Comparison of ENCODE assay signal across 15 cellular contexts in genomic region chr14:90484291-90484690, GRCh38.
"Had no signal": no experiment of that assay in that cellular context is flagged by ENCODE, and none has a peak within 500 bp of the region (broad histone marks: within the 10 kb centered on the region; RNA-seq: fewer than 3 reads in every experiment).

No MANE protein-coding gene starts in this region.

- H3K4me1 Mint-ChIP-seq: endodermal cell had no signal

- H3K27ac Mint-ChIP-seq: endodermal cell had no signal

- H3K79me2 ChIP-seq: hepatocyte had no signal

- H3K9me3 ChIP-seq: neutrophil, right atrium auricular region, thoracic aorta, upper lobe of left lung, uterus had no signal

- H3K4me3 Mint-ChIP-seq: endodermal cell, naive B cell had no signal

- H3K36me3 ChIP-seq: neutrophil, right atrium auricular region, stomach, thoracic aorta, upper lobe of left lung, uterus had no signal

- H2AFZ ChIP-seq: hepatocyte had no signal

- H3K4me3 ChIP-seq: coronary artery, hepatocyte, right atrium auricular region, stomach, thoracic aorta, upper lobe of left lung, uterus had no signal

- H3K27ac ChIP-seq: coronary artery, foreskin keratinocyte, hepatocyte, neutrophil, right atrium auricular region, stomach, thoracic aorta, upper lobe of left lung, uterus had no signal

- H3K27me3 ChIP-seq: hepatocyte, right atrium auricular region, stomach, upper lobe of left lung, uterus had no signal

- DNase-seq: effector CD4-positive, alpha-beta T cell; endodermal cell; erythroblast; foreskin keratinocyte; mesendoderm; naive B cell; stimulated activated CD4-positive, alpha-beta T cell treated with anti-CD3 and anti-CD28 coated beads, Interleukin-12 subunit alpha, Interleukin-12 subunit beta, amount 100 ng/mL, for 4 hours; stomach; upper lobe of left lung; uterus had no signal

- H3K4me2 ChIP-seq: hepatocyte had no signal

- H3K4me1 ChIP-seq: foreskin keratinocyte, uterus had no signal
